In genomic region chr4:78939667-78940008, GRCh38 we compare ENCODE assay signal across 9 cellular contexts. TPM values are rescaled to one million over a fixed set of nuclear protein-coding genes. Genes with fewer than 3 reads are reported as not detected.
DNase-seq lines count a peak whose midpoint lies in the region; TF ChIP-seq lines count a peak whose summit lies in the region.
"Had no signal": no experiment of that assay in that cellular context is flagged by ENCODE, and none has a peak within 500 bp of the region (broad histone marks: within the 10 kb centered on the region; RNA-seq: fewer than 3 reads in every experiment).

No MANE protein-coding gene starts in this region.

- peak; percentile 63 for DNase-seq in DMS 273 (lab: John Stamatoyannopoulos, UW; ENCODE audit: unreplicated experiment)
- DNase-seq in DMS 273 treated with DMSO at 0.1 percent for 48 hours (lab: John Stamatoyannopoulos, UW), result no peak
- DNase-seq in HFF-Myc (ENCODE audit: extremely low read depth, low read depth), result no peak
- DNase-seq in OCI-LY7 (ENCODE audit: low spot score), result no peak
- DNase-seq in esophagus squamous epithelium (lab: John Stamatoyannopoulos, UW), result no peak
- DNase-seq in renal cortical epithelial cell (ENCODE audit: low read depth), result peak; percentile 28
- no peak for DNase-seq in superior temporal gyrus (ENCODE audit: extremely low spot score)
- DNase-seq in NCI-H774 (lab: John Stamatoyannopoulos, UW), result no peak

- WGBS in esophagus squamous epithelium, 2 donors, result 1% methylated on average over 9 of the region's 9 CpGs

- H3K4me1 ChIP-seq in OCI-LY7 (ENCODE audit: insufficient read depth, low read length, poor library complexity, severe bottlenecking) (peaks cover 19% of the 10 kb centered on the region), esophagus squamous epithelium (peaks cover 6 to 41% (median 6%) of the 10 kb centered on the region in 3 donors)

- TF ChIP-seq CTCF in HFF-Myc (IDR thresholded peaks at IDR 0.05; ENCODE audit: low read depth, low read length, missing control alignments) (no peak), OCI-LY7 (conservative IDR thresholded peaks at IDR 0.05; ENCODE audit: low read length) (no peak), esophagus squamous epithelium (IDR thresholded peaks at IDR 0.05) (no peak)

- H2AFZ ChIP-seq in OCI-LY7 (ENCODE audit: low read length), result peak overlapping the region; percentile 100

- no peaks in the 10 kb centered on the region for H4K20me1 ChIP-seq in OCI-LY7 (ENCODE audit: insufficient read depth, low read length)

- POLR2A ChIA-PET in OCI-LY7 (lab: Charles Lee), result interaction anchor here (0.6 to 2.6 kb wide), 11 partner anchors 8 to 323 kb away, joined by 3 to 10 read pairs (median 5); no protein-coding TSS in a partner anchor

- no TSS peak for BruUV-seq in OCI-LY7 (replicated peaks; lab: Mats Ljungman, UMichigan)

- peaks cover 1% of the 10 kb centered on the region; the same call in 1 of the 2 replicates for H3K36me3 ChIP-seq in OCI-LY7 (ENCODE audit: insufficient read depth, low read length)
- H3K36me3 ChIP-seq in esophagus squamous epithelium, result no peaks in the 10 kb centered on the region

- no peaks in the 10 kb centered on the region for H3K9me3 ChIP-seq in OCI-LY7 (ENCODE audit: low read length)
- no peaks in the 10 kb centered on the region for H3K9me3 ChIP-seq in esophagus squamous epithelium

- no peaks in the 10 kb centered on the region for H3K9me2 ChIP-seq in OCI-LY7 (ENCODE audit: insufficient read depth, low read length)

- intact Hi-C loops in OCI-LY7 (cut with micrococcal nuclease; ENCODE audit: unreplicated experiment) (loop anchor here (1.0 to 5.0 kb wide), 2 partner anchors 162 to 327 kb away; partner anchors contain the start of gene BMP2K), esophagus squamous epithelium (cut with DNase I) (no loop called here)

- H3K4me3 ChIP-seq in HFF-Myc (replicated peaks; ENCODE audit: low read depth, low read length) (peak overlapping the region; percentile 78), OCI-LY7 (ENCODE audit: low read depth, low read length, poor library complexity, severe bottlenecking) (peak overlapping the region; percentile 100), esophagus squamous epithelium (peak overlapping the region; percentile 81 to 91 (median 88))

- TF ChIP-seq POLR2A in esophagus squamous epithelium (IDR thresholded peaks at IDR 0.05), result no peak

- peaks cover 13% of the 10 kb centered on the region; the same call in 1 of the 2 replicates for H3K79me2 ChIP-seq in OCI-LY7 (ENCODE audit: insufficient read depth, low read depth, low read length)

- CTCF ChIA-PET in OCI-LY7 (lab: Charles Lee; ENCODE audit: unreplicated experiment), result interaction anchor here (0.6 to 1.3 kb wide), 3 partner anchors 8 to 1238 kb away, joined by 3 to 11 read pairs (median 3); no protein-coding TSS in a partner anchor

- H3K27me3 ChIP-seq in esophagus squamous epithelium, result no peaks in the 10 kb centered on the region

- H3K27ac ChIP-seq in OCI-LY7 (ENCODE audit: low read depth, low read length, poor library complexity, severe bottlenecking), result peak overlapping the region; percentile 30
- peak overlapping the region in 3 of 4 donors; percentile 78 to 89 (median 85) for H3K27ac ChIP-seq in esophagus squamous epithelium
- H3K27ac ChIP-seq: 22Rv1 had no signal

- H3K4me2 ChIP-seq in OCI-LY7 (ENCODE audit: low read length), result peak overlapping the region; percentile 89

RNA-seq across cellular contexts. Expression of gene PAQR3, which starts 0.4 kb away (rescaled TPM):
- total RNA-seq in OCI-LY7 (2014; rRNA removed; shearing (Covaris generic)), result 18.5 and 21.6 TPM in 2 replicates
- total RNA-seq in OCI-LY7 (2022) (26.0 and 28.4 TPM in 2 replicates), esophagus squamous epithelium (10 to 100 TPM in 1 of 4 donors, 1 to 10 TPM in 3; 9.4 to 18.9 (median 9.7) TPM), renal cortical epithelial cell (23.0 and 26.2 TPM in 2 replicates)

Comparison
In these comparisons a context has a peak if more than half of its experiments do, and no peak if none do; other contexts are left out.
1. DNase-seq: peak in DMS 273 (single experiment) and renal cortical epithelial cell (single experiment); none in DMS 273 treated with DMSO at 0.1 percent for 48 hours (single experiment), HFF-Myc (single experiment), OCI-LY7 (single experiment), esophagus squamous epithelium (single experiment), superior temporal gyrus (single experiment) and NCI-H774 (single experiment).
2. Peak in every context shown above with its lines, with median percentiles within 50 percentile points of each other: H3K4me3 ChIP-seq.